1 cellular context compared by ENCODE assay signal in the genomic region with DNA sequence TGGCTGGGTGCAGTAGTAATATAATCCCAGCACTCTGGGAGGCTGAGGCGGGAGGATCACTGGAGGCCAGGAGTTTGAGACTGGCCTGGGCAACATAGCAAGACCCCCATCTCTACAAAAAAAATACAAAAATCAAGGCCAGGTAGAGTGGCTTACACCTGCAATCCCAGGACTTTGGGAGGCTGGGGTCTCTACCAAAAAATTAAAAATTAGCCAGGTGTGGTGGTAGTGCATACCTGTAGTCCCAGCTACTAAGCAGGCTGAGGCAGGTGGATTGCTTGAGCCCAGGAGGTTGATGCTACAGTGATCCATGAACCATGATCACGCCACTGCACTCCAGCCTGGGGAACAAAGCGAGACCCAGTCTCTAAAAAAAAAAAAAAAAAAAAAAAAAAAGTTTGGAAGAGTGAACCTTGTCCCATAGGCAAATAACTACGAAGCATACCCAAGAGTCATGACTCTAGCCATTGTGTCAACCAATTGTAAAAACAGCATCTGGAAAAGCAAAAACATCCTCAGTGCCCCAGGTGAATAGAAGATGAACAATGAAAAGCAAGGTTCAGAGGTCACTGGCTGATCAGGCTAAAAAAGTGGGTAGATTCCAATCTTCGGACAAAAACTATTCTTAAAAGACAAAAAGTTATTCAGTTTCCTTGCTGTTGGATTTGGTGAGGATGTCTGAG.
TF ChIP-seq lines count a peak whose summit lies in the region.

No MANE protein-coding gene starts in this region.

TF ChIP-seq in HepG2, 621 proteins besides CTCF, POLR2A, EP300 and RAD21 (continued from another document and continues in another):
- TF ChIP-seq, protein P1, sequence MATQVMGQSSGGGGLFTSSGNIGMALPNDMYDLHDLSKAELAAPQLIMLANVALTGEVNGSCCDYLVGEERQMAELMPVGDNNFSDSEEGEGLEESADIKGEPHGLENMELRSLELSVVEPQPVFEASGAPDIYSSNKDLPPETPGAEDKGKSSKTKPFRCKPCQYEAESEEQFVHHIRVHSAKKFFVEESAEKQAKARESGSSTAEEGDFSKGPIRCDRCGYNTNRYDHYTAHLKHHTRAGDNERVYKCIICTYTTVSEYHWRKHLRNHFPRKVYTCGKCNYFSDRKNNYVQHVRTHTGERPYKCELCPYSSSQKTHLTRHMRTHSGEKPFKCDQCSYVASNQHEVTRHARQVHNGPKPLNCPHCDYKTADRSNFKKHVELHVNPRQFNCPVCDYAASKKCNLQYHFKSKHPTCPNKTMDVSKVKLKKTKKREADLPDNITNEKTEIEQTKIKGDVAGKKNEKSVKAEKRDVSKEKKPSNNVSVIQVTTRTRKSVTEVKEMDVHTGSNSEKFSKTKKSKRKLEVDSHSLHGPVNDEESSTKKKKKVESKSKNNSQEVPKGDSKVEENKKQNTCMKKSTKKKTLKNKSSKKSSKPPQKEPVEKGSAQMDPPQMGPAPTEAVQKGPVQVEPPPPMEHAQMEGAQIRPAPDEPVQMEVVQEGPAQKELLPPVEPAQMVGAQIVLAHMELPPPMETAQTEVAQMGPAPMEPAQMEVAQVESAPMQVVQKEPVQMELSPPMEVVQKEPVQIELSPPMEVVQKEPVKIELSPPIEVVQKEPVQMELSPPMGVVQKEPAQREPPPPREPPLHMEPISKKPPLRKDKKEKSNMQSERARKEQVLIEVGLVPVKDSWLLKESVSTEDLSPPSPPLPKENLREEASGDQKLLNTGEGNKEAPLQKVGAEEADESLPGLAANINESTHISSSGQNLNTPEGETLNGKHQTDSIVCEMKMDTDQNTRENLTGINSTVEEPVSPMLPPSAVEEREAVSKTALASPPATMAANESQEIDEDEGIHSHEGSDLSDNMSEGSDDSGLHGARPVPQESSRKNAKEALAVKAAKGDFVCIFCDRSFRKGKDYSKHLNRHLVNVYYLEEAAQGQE (IDR thresholded peaks at IDR 0.05; ENCODE audit: borderline replicate concordance in 1 of 2, low read depth in 1 of 2, low read length in 2 of 2): 0 out of 4 replicates have a peak, but pooled peaks of 1 of the 2 experiments have one; percentile 9
- TF ChIP-seq ZNF788 (CRISPR knock-in tag; IDR thresholded peaks at IDR 0.05; ENCODE audit: borderline replicate concordance): no peak
- TF ChIP-seq BORCS8-MEF2B (CRISPR knock-in tag; IDR thresholded peaks at IDR 0.05): no peak
- no peak for TF ChIP-seq CENPT (CRISPR knock-in tag; IDR thresholded peaks at IDR 0.05; ENCODE audit: low read depth)
- TF ChIP-seq HDAC2 (CRISPR knock-in tag; IDR thresholded peaks at IDR 0.05): peak; percentile 74
- TF ChIP-seq KDM1A (CRISPR knock-in tag; IDR thresholded peaks at IDR 0.05): peak; percentile 83
- no peak for TF ChIP-seq MTF1 (CRISPR knock-in tag; IDR thresholded peaks at IDR 0.05)
- TF ChIP-seq, protein P2, sequence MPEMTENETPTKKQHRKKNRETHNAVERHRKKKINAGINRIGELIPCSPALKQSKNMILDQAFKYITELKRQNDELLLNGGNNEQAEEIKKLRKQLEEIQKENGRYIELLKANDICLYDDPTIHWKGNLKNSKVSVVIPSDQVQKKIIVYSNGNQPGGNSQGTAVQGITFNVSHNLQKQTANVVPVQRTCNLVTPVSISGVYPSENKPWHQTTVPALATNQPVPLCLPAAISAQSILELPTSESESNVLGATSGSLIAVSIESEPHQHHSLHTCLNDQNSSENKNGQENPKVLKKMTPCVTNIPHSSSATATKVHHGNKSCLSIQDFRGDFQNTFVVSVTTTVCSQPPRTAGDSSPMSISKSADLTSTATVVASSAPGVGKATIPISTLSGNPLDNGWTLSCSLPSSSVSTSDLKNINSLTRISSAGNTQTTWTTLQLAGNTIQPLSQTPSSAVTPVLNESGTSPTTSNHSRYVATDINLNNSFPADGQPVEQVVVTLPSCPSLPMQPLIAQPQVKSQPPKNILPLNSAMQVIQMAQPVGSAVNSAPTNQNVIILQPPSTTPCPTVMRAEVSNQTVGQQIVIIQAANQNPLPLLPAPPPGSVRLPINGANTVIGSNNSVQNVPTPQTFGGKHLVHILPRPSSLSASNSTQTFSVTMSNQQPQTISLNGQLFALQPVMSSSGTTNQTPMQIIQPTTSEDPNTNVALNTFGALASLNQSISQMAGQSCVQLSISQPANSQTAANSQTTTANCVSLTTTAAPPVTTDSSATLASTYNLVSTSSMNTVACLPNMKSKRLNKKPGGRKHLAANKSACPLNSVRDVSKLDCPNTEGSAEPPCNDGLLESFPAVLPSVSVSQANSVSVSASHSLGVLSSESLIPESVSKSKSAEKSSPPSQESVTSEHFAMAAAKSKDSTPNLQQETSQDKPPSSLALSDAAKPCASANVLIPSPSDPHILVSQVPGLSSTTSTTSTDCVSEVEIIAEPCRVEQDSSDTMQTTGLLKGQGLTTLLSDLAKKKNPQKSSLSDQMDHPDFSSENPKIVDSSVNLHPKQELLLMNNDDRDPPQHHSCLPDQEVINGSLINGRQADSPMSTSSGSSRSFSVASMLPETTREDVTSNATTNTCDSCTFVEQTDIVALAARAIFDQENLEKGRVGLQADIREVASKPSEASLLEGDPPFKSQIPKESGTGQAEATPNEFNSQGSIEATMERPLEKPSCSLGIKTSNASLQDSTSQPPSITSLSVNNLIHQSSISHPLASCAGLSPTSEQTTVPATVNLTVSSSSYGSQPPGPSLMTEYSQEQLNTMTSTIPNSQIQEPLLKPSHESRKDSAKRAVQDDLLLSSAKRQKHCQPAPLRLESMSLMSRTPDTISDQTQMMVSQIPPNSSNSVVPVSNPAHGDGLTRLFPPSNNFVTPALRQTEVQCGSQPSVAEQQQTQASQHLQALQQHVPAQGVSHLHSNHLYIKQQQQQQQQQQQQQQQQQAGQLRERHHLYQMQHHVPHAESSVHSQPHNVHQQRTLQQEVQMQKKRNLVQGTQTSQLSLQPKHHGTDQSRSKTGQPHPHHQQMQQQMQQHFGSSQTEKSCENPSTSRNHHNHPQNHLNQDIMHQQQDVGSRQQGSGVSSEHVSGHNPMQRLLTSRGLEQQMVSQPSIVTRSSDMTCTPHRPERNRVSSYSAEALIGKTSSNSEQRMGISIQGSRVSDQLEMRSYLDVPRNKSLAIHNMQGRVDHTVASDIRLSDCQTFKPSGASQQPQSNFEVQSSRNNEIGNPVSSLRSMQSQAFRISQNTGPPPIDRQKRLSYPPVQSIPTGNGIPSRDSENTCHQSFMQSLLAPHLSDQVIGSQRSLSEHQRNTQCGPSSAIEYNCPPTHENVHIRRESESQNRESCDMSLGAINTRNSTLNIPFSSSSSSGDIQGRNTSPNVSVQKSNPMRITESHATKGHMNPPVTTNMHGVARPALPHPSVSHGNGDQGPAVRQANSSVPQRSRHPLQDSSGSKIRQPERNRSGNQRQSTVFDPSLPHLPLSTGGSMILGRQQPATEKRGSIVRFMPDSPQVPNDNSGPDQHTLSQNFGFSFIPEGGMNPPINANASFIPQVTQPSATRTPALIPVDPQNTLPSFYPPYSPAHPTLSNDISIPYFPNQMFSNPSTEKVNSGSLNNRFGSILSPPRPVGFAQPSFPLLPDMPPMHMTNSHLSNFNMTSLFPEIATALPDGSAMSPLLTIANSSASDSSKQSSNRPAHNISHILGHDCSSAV (CRISPR knock-in tag; IDR thresholded peaks at IDR 0.05; ENCODE audit: borderline replicate concordance): no peak
- no peak for TF ChIP-seq ESRRA (CRISPR knock-in tag; IDR thresholded peaks at IDR 0.05; ENCODE audit: low read depth)
- TF ChIP-seq, protein P3, sequence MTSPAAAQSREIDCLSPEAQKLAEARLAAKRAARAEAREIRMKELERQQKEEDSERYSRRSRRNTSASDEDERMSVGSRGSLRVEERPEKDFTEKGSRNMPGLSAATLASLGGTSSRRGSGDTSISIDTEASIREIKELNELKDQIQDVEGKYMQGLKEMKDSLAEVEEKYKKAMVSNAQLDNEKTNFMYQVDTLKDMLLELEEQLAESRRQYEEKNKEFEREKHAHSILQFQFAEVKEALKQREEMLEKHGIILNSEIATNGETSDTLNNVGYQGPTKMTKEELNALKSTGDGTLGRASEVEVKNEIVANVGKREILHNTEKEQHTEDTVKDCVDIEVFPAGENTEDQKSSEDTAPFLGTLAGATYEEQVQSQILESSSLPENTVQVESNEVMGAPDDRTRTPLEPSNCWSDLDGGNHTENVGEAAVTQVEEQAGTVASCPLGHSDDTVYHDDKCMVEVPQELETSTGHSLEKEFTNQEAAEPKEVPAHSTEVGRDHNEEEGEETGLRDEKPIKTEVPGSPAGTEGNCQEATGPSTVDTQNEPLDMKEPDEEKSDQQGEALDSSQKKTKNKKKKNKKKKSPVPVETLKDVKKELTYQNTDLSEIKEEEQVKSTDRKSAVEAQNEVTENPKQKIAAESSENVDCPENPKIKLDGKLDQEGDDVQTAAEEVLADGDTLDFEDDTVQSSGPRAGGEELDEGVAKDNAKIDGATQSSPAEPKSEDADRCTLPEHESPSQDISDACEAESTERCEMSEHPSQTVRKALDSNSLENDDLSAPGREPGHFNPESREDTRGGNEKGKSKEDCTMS (CRISPR knock-in tag; conservative IDR thresholded peaks at IDR 0.05): no peak
- TF ChIP-seq MYC (CRISPR knock-in tag; IDR thresholded peaks at IDR 0.05; ENCODE audit: borderline replicate concordance): no peak
- TF ChIP-seq, protein P4, sequence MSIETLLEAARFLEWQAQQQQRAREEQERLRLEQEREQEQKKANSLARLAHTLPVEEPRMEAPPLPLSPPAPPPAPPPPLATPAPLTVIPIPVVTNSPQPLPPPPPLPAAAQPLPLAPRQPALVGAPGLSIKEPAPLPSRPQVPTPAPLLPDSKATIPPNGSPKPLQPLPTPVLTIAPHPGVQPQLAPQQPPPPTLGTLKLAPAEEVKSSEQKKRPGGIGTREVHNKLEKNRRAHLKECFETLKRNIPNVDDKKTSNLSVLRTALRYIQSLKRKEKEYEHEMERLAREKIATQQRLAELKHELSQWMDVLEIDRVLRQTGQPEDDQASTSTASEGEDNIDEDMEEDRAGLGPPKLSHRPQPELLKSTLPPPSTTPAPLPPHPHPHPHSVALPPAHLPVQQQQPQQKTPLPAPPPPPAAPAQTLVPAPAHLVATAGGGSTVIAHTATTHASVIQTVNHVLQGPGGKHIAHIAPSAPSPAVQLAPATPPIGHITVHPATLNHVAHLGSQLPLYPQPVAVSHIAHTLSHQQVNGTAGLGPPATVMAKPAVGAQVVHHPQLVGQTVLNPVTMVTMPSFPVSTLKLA (IDR thresholded peaks at IDR 0.05): no peak
- TF ChIP-seq, protein P5, sequence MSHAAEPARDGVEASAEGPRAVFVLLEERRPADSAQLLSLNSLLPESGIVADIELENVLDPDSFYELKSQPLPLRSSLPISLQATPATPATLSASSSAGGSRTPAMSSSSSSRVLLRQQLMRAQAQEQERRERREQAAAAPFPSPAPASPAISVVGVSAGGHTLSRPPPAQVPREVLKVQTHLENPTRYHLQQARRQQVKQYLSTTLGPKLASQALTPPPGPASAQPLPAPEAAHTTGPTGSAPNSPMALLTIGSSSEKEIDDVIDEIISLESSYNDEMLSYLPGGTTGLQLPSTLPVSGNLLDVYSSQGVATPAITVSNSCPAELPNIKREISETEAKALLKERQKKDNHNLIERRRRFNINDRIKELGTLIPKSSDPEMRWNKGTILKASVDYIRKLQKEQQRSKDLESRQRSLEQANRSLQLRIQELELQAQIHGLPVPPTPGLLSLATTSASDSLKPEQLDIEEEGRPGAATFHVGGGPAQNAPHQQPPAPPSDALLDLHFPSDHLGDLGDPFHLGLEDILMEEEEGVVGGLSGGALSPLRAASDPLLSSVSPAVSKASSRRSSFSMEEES (CRISPR knock-in tag; IDR thresholded peaks at IDR 0.05): peak; percentile 74
- TF ChIP-seq SRF (IDR thresholded peaks at IDR 0.05; ENCODE audit: low read depth, low read length): 0 out of 2 replicates have a peak, but pooled peaks have one; percentile 27
- peak; percentile 85 for TF ChIP-seq ZMYM2 (CRISPR knock-in tag; IDR thresholded peaks at IDR 0.05)
- peak; percentile 51; the same call in 1 of the 2 replicates for TF ChIP-seq THAP11 (CRISPR knock-in tag; IDR thresholded peaks at IDR 0.05)
- TF ChIP-seq FOXP1 (IDR thresholded peaks at IDR 0.05): no peak
- TF ChIP-seq FOXP1 (CRISPR knock-in tag; IDR thresholded peaks at IDR 0.05): peak; percentile 87
- TF ChIP-seq, protein P6, sequence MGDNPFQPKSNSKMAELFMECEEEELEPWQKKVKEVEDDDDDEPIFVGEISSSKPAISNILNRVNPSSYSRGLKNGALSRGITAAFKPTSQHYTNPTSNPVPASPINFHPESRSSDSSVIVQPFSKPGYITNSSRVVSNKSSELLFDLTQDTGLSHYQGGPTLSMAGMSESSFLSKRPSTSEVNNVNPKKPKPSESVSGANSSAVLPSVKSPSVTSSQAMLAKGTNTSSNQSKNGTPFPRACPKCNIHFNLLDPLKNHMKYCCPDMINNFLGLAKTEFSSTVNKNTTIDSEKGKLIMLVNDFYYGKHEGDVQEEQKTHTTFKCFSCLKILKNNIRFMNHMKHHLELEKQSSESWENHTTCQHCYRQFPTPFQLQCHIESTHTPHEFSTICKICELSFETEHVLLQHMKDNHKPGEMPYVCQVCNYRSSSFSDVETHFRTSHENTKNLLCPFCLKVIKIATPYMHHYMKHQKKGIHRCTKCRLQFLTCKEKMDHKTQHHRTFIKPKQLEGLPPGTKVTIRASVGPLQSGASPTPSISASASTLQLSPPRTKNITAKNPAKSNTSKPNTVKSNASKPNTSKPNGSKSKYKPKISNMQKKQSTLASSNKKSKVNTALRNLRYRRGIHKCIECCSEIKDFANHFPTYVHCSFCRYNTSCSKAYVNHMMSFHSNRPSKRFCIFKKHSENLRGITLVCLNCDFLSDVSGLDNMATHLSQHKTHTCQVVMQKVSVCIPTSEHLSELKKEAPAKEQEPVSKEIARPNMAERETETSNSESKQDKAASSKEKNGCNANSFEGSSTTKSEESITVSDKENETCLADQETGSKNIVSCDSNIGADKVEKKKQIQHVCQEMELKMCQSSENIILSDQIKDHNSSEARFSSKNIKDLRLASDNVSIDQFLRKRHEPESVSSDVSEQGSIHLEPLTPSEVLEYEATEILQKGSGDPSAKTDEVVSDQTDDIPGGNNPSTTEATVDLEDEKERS (CRISPR knock-in tag; IDR thresholded peaks at IDR 0.05): peak; percentile 76; the same call in 1 of the 2 replicates
- 0 out of 2 replicates have a peak, but pooled peaks have one; percentile 5 for TF ChIP-seq ZNF709 (CRISPR knock-in tag; IDR thresholded peaks at IDR 0.05)
- no peak for TF ChIP-seq HOXA5 (CRISPR knock-in tag; IDR thresholded peaks at IDR 0.05)
- TF ChIP-seq PITX1 (CRISPR knock-in tag; IDR thresholded peaks at IDR 0.05): no peak
- no peak for TF ChIP-seq ZBTB8A (CRISPR knock-in tag; IDR thresholded peaks at IDR 0.05; ENCODE audit: borderline replicate concordance, low read depth)
- TF ChIP-seq YEATS2 (CRISPR knock-in tag; IDR thresholded peaks at IDR 0.05; ENCODE audit: borderline replicate concordance): peak; percentile 28; the same call in 1 of the 2 replicates
- no peak for TF ChIP-seq ZNF510 (CRISPR knock-in tag; IDR thresholded peaks at IDR 0.05; ENCODE audit: low read depth)
- TF ChIP-seq, protein P7, sequence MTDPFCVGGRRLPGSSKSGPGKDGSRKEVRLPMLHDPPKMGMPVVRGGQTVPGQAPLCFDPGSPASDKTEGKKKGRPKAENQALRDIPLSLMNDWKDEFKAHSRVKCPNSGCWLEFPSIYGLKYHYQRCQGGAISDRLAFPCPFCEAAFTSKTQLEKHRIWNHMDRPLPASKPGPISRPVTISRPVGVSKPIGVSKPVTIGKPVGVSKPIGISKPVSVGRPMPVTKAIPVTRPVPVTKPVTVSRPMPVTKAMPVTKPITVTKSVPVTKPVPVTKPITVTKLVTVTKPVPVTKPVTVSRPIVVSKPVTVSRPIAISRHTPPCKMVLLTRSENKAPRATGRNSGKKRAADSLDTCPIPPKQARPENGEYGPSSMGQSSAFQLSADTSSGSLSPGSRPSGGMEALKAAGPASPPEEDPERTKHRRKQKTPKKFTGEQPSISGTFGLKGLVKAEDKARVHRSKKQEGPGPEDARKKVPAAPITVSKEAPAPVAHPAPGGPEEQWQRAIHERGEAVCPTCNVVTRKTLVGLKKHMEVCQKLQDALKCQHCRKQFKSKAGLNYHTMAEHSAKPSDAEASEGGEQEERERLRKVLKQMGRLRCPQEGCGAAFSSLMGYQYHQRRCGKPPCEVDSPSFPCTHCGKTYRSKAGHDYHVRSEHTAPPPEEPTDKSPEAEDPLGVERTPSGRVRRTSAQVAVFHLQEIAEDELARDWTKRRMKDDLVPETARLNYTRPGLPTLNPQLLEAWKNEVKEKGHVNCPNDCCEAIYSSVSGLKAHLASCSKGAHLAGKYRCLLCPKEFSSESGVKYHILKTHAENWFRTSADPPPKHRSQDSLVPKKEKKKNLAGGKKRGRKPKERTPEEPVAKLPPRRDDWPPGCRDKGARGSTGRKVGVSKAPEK (CRISPR knock-in tag; IDR thresholded peaks at IDR 0.05; ENCODE audit: borderline replicate concordance): no peak
